Comparison of ENCODE assay signal across 28 cellular contexts in the genomic region with DNA sequence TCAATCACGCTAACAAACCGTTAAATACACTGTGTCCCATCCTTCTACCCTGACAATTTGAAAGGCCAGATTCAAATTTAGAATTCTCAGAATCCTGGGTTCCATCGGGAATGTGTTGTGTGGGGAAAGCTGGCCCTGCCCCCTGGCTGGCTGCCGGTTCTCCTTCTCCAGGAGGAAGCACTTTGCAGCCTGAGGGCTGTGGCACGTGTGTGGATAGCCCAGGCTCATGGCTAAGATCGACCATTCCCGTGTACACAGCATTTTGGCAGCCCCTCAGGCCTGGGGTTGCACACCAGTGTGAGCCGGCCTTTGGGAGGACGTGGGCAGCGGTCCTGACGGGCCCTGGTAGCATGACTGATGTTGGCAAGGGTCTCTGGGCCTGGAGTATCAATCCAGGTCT. TPM values are rescaled to one million over a fixed set of nuclear protein-coding genes. Genes with fewer than 3 reads are reported as not detected.
DNase-seq lines count a peak whose midpoint lies in the region; ATAC-seq and TF ChIP-seq lines count a peak whose summit lies in the region.
"Had no signal": no experiment of that assay in that cellular context is flagged by ENCODE, and none has a peak within 500 bp of the region (broad histone marks: within the 10 kb centered on the region; RNA-seq: fewer than 3 reads in every experiment).

No MANE protein-coding gene starts in this region.

- no peak overlapping the region for H3K4me2 ChIP-seq in neural cell (ENCODE audit: low read length)

- TF ChIP-seq CTCF in left ventricle myocardium inferior (IDR thresholded peaks at IDR 0.05; ENCODE audit: borderline replicate concordance) (no peak), endodermal cell (conservative IDR thresholded peaks at IDR 0.05) (no peak), neural cell (IDR thresholded peaks at IDR 0.05; ENCODE audit: poor library complexity, severe bottlenecking) (no peak)

- no peaks in the 10 kb centered on the region for H3K36me3 Mint-ChIP-seq in endodermal cell (ENCODE audit: low read depth)
- no peaks in the 10 kb centered on the region for H3K36me3 Mint-ChIP-seq in effector memory CD8-positive, alpha-beta T cell (ENCODE audit: insufficient read depth)
- H3K36me3 Mint-ChIP-seq: naive thymus-derived CD4-positive, alpha-beta T cell; stimulated activated naive B cell treated with anti-CD40 and anti-IgM and Interleukin-4, amounts not matched to agents 10 μg/mL and 1 μg/mL and 100 μg/mL, for 72 hours had no signal

- H3K4me1 Mint-ChIP-seq in endodermal cell: peaks cover 13% of the 10 kb centered on the region
- H3K4me1 Mint-ChIP-seq in effector memory CD8-positive, alpha-beta T cell (ENCODE audit: low read depth in 2 of 2): no peaks in the 10 kb centered on the region
- H3K4me1 Mint-ChIP-seq: activated T-helper 17 cell treated with anti-CD3 and anti-CD28 coated beads, Interleukin-2, amount 50 U/mL, for 72 hours; naive thymus-derived CD4-positive, alpha-beta T cell; stimulated activated naive B cell treated with anti-CD40 and anti-IgM and Interleukin-4, amounts not matched to agents 10 μg/mL and 1 μg/mL and 100 μg/mL, for 72 hours had no signal

- H3K27ac Mint-ChIP-seq in endodermal cell: no peak overlapping the region
- no peak overlapping the region for H3K27ac Mint-ChIP-seq in effector memory CD8-positive, alpha-beta T cell
- H3K27ac Mint-ChIP-seq: activated CD8-positive, alpha-beta T cell treated with anti-CD3 and anti-CD28 coated beads, Interleukin-2, amount 10 ng/mL, durations not matched to agents 7 days and 5 days; activated T-helper 17 cell treated with anti-CD3 and anti-CD28 coated beads, Interleukin-2, amount 50 U/mL, for 72 hours; CD4-positive, alpha-beta T cell; naive thymus-derived CD4-positive, alpha-beta T cell; stimulated activated naive B cell treated with anti-CD40 and anti-IgM and Interleukin-4, amounts not matched to agents 10 μg/mL and 1 μg/mL and 100 μg/mL, for 72 hours had no signal

- no peak for TF ChIP-seq EP300 in neural cell (conservative IDR thresholded peaks at IDR 0.05; ENCODE audit: poor library complexity, severe bottlenecking)

- H3K27me3 Mint-ChIP-seq in endodermal cell (ENCODE audit: insufficient read depth): peaks cover 3% of the 10 kb centered on the region
- H3K27me3 Mint-ChIP-seq in effector memory CD8-positive, alpha-beta T cell: peaks cover 13 to 51% of the 10 kb centered on the region in 2 donors

- H3K9ac ChIP-seq in endodermal cell (ENCODE audit: extremely low read depth, low read length, poor library complexity, severe bottlenecking) (no peak overlapping the region), neural cell (ENCODE audit: low read length) (no peak overlapping the region)

- H3K9me2 ChIP-seq in neural cell (ENCODE audit: insufficient read depth, low read length): no peaks in the 10 kb centered on the region

- peak in 2 of 3 donors; percentile 65 to 76 for DNase-seq in right cardiac atrium
- no peak for DNase-seq in left ventricle myocardium inferior
- peak; percentile 47 for DNase-seq in endodermal cell
- no peak for DNase-seq in AML-193 (lab: John Stamatoyannopoulos, UW)
- DNase-seq in NCI-H1092 (lab: John Stamatoyannopoulos, UW): no peak
- no peak for DNase-seq in effector memory CD8-positive, alpha-beta T cell
- DNase-seq: activated CD4-positive, alpha-beta T cell treated with anti-CD3 and anti-CD28 coated beads for 1 hour; activated CD8-positive, alpha-beta T cell treated with anti-CD3 and anti-CD28 coated beads, Interleukin-2, amount 10 ng/mL, durations not matched to agents 7 days and 5 days; activated naive CD4-positive, alpha-beta T cell treated with anti-CD3 and anti-CD28 coated beads, Interleukin-2, amount 50 U/mL, for 16 hours; CD4-positive, alpha-beta T cell; effector memory CD4-positive, alpha-beta T cell; erythroblast; foreskin fibroblast; H9; head of caudate nucleus; islet precursor cell; Karpas-422; naive thymus-derived CD4-positive, alpha-beta T cell; NCI-H1417 treated with DMSO at 0.1 percent for 48 hours; NCI-H774; occipital lobe; psoas muscle; stimulated activated naive B cell treated with anti-CD40 and anti-IgM and Interleukin-4, amounts not matched to agents 10 μg/mL and 1 μg/mL and 100 μg/mL, for 72 hours had no signal

- H3K79me2 ChIP-seq in neural cell (replicated peaks; ENCODE audit: insufficient read depth, low read length): peaks cover 4% of the 10 kb centered on the region

- H3K27me3 ChIP-seq in right cardiac atrium (ENCODE audit: control insufficient read depth, insufficient read depth) (no peaks in the 10 kb centered on the region), left ventricle myocardium inferior (ENCODE audit: low read depth) (no peaks in the 10 kb centered on the region), endodermal cell (ENCODE audit: control insufficient read depth, insufficient read depth, low read length, poor library complexity, severe bottlenecking) (no peaks in the 10 kb centered on the region), neural cell (ENCODE audit: insufficient read depth, low read depth, low read length) (no peaks in the 10 kb centered on the region)

- H3K9me3 ChIP-seq in right cardiac atrium (ENCODE audit: control insufficient read depth, low read length) (no peaks in the 10 kb centered on the region), left ventricle myocardium inferior (replicated peaks) (no peaks in the 10 kb centered on the region), endodermal cell (ENCODE audit: control insufficient read depth, low read length) (no peaks in the 10 kb centered on the region), neural cell (ENCODE audit: low read length) (no peaks in the 10 kb centered on the region)
- H3K9me3 ChIP-seq: psoas muscle had no signal

- intact Hi-C loops in right cardiac atrium (cut with DNase I) (loop anchor here in 2 of 4 donors (10.0 kb wide), 1 partner anchor 51 kb away; the partner anchor contains the start of gene ROCK2 (in 2 of the 2)), left ventricle myocardium inferior (cut with micrococcal nuclease) (no loop called here)

- no peak overlapping the region for H3K4me3 ChIP-seq in right cardiac atrium (ENCODE audit: low read length)
- no peak overlapping the region for H3K4me3 ChIP-seq in left ventricle myocardium inferior
- no peak overlapping the region for H3K4me3 ChIP-seq in endodermal cell (ENCODE audit: low read length)
- no peak overlapping the region for H3K4me3 ChIP-seq in neural cell (ENCODE audit: low read length)
- H3K4me3 ChIP-seq: coronary artery, psoas muscle had no signal

- peak in 1 of 2 donors; percentile 42 for ATAC-seq in right cardiac atrium
- ATAC-seq in effector memory CD8-positive, alpha-beta T cell (replicated peaks): no peak
- ATAC-seq in GM18517 (IDR thresholded peaks at IDR 0.05; ENCODE audit: unreplicated experiment): no peak
- ATAC-seq: activated CD8-positive, alpha-beta T cell treated with anti-CD3 and anti-CD28 coated beads, Interleukin-2, amount 10 ng/mL, durations not matched to agents 7 days and 5 days; activated T-helper 17 cell treated with anti-CD3 and anti-CD28 coated beads, Interleukin-2, amount 50 U/mL, for 72 hours; naive thymus-derived CD4-positive, alpha-beta T cell; psoas muscle; stimulated activated naive B cell treated with anti-CD40 and anti-IgM and Interleukin-4, amounts not matched to agents 10 μg/mL and 1 μg/mL and 100 μg/mL, for 72 hours had no signal

- H3K4me1 ChIP-seq in right cardiac atrium (ENCODE audit: control insufficient read depth, insufficient read depth, low read length) (peaks cover 16% of the 10 kb centered on the region), left ventricle myocardium inferior (peaks cover 64% of the 10 kb centered on the region), endodermal cell (ENCODE audit: control insufficient read depth, insufficient read depth, low read length) (no peaks in the 10 kb centered on the region)

- H4K20me1 ChIP-seq in neural cell (ENCODE audit: insufficient read depth): no peaks in the 10 kb centered on the region

- H3K4me3 Mint-ChIP-seq in endodermal cell: no peak overlapping the region
- no peak overlapping the region for H3K4me3 Mint-ChIP-seq in effector memory CD8-positive, alpha-beta T cell
- H3K4me3 Mint-ChIP-seq: activated CD8-positive, alpha-beta T cell treated with anti-CD3 and anti-CD28 coated beads, Interleukin-2, amount 10 ng/mL, durations not matched to agents 7 days and 5 days; activated T-helper 17 cell treated with anti-CD3 and anti-CD28 coated beads, Interleukin-2, amount 50 U/mL, for 72 hours; CD4-positive, alpha-beta T cell; H9; naive thymus-derived CD4-positive, alpha-beta T cell; stimulated activated naive B cell treated with anti-CD40 and anti-IgM and Interleukin-4, amounts not matched to agents 10 μg/mL and 1 μg/mL and 100 μg/mL, for 72 hours had no signal

- no peaks in the 10 kb centered on the region for H3F3A ChIP-seq in neural cell (ENCODE audit: insufficient read depth, low read length, poor library complexity, severe bottlenecking)

- H3K9me3 Mint-ChIP-seq in endodermal cell: no peaks in the 10 kb centered on the region
- H3K9me3 Mint-ChIP-seq in effector memory CD8-positive, alpha-beta T cell: no peaks in the 10 kb centered on the region
- H3K9me3 Mint-ChIP-seq: activated T-helper 17 cell treated with anti-CD3 and anti-CD28 coated beads, Interleukin-2, amount 50 U/mL, for 72 hours; CD4-positive, alpha-beta T cell; H9; naive thymus-derived CD4-positive, alpha-beta T cell; stimulated activated naive B cell treated with anti-CD40 and anti-IgM and Interleukin-4, amounts not matched to agents 10 μg/mL and 1 μg/mL and 100 μg/mL, for 72 hours had no signal

- no peaks in the 10 kb centered on the region for H3K36me3 ChIP-seq in left ventricle myocardium inferior
- H3K36me3 ChIP-seq in endodermal cell (ENCODE audit: control insufficient read depth, insufficient read depth, low read length): no peaks in the 10 kb centered on the region
- H3K36me3 ChIP-seq in neural cell (ENCODE audit: insufficient read depth, low read length): no peaks in the 10 kb centered on the region

- no peak for TF ChIP-seq RAD21 in neural cell (conservative IDR thresholded peaks at IDR 0.05)

- WGBS in right cardiac atrium: 48% methylated on average over 11 of the region's 11 CpGs
- 75 to 81% methylated on average over 8 to 10 of the region's 11 CpGs for WGBS in endodermal cell (ENCODE audit: insufficient coverage in 1 of 2, insufficient read length in 1 of 2), 2 experiments

- H3K27ac ChIP-seq in right cardiac atrium (ENCODE audit: low read length) (no peak overlapping the region), left ventricle myocardium inferior (replicated peaks) (no peak overlapping the region), endodermal cell (ENCODE audit: low read depth, low read length) (no peak overlapping the region), neural cell (ENCODE audit: low read length) (peak overlapping the region; percentile 13)
- H3K27ac ChIP-seq: HL-60, psoas muscle had no signal

- no peak overlapping the region for H2AFZ ChIP-seq in neural cell (ENCODE audit: low read depth, low read length)

TF ChIP-seq in neural cell, 6 proteins besides CTCF, POLR2A, EP300 and RAD21 (continues in another document):
- TF ChIP-seq MXI1 (conservative IDR thresholded peaks at IDR 0.05; ENCODE audit: poor library complexity, severe bottlenecking): no peak

RNA-seq across cellular contexts. Expression of gene ROCK2, which starts 51.0 kb away (rescaled TPM):
- 10 to 100 TPM; 40.2 to 60.7 (median 40.9) TPM for total RNA-seq in right cardiac atrium
- 10.0 TPM for polyA plus RNA-seq in right cardiac atrium
- total RNA-seq in left ventricle myocardium inferior: 30.2 TPM
- 10 to 100 TPM; 27.2 to 32.6 TPM for total RNA-seq in endodermal cell
- 21.7 TPM for polyA plus RNA-seq in endodermal cell (2013, experiment 1 of 2)
- 25.5 TPM for polyA plus RNA-seq in endodermal cell (2013, experiment 2 of 2)
- polyA plus RNA-seq in neural cell: 23.1 and 25.7 TPM in 2 replicates
- 84.0 and 99.9 TPM in 2 replicates for polyA minus RNA-seq in neural cell

Comparison
In these comparisons a context has a peak if more than half of its experiments do, and no peak if none do; other contexts are left out.
1. DNase-seq: peak in right cardiac atrium (2 of 3) and endodermal cell (single experiment); none in left ventricle myocardium inferior (single experiment), AML-193 (0 of 2), NCI-H1092 (single experiment) and effector memory CD8-positive, alpha-beta T cell (0 of 3).